1 cellular context compared by ENCODE assay signal in the genomic region with DNA sequence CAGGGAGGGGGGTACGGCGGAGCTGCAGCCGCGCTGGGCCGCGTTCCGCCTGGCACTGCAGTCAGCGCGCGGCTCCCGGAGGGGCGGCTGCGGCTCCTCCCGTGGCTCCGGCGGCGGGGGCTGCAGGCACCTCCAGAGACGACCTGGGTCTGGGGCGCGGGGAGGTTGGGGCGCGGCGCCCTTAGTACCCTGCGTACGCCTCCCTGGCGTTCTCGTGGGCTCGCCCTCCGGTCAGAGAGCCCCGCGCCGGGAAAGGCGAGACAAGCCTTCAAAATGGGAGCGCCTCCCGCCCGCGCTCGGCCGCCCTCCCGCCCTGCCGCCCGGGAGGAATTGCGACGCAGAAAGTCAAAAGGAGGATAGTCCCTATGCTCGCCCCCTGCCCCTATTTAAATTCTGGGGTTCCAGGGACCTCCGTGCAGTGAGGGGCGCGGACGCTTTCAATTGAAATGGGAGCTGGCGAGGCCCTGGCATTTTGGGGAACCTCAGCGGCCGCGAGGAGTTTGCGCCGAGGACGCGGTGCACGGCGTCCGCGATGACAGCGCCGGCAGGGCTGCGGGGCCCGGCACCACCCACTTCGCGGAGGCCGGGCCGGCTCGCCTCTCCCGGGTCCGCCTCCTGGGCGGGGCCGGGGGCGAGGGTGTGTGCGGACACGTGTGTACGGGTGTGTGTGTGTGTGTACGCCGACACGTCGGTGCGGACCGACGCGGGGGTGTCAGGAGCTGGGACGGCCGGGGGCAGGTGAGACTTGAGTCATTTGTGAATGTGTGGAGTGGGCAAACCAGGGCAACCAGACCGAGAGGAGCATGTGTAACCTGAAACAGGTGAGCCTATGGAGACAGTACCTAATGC.
TF ChIP-seq lines count a peak whose summit lies in the region.

No MANE protein-coding gene starts in this region.

TF ChIP-seq in HepG2, 621 proteins besides CTCF, POLR2A, EP300 and RAD21 (continued from another document and continues in another):
- no peak for TF ChIP-seq GLMP (CRISPR knock-in tag; IDR thresholded peaks at IDR 0.05; ENCODE audit: borderline replicate concordance)
- TF ChIP-seq GABPB1 (CRISPR knock-in tag; IDR thresholded peaks at IDR 0.05) = peak; percentile 47; the same call in 1 of the 2 replicates
- TF ChIP-seq GPBP1L1 (CRISPR knock-in tag; IDR thresholded peaks at IDR 0.05) = no peak
- TF ChIP-seq TGIF2 (CRISPR knock-in tag; IDR thresholded peaks at IDR 0.05) = 0 out of 2 replicates have a peak, but pooled peaks have one; percentile 45
- TF ChIP-seq, protein P1, sequence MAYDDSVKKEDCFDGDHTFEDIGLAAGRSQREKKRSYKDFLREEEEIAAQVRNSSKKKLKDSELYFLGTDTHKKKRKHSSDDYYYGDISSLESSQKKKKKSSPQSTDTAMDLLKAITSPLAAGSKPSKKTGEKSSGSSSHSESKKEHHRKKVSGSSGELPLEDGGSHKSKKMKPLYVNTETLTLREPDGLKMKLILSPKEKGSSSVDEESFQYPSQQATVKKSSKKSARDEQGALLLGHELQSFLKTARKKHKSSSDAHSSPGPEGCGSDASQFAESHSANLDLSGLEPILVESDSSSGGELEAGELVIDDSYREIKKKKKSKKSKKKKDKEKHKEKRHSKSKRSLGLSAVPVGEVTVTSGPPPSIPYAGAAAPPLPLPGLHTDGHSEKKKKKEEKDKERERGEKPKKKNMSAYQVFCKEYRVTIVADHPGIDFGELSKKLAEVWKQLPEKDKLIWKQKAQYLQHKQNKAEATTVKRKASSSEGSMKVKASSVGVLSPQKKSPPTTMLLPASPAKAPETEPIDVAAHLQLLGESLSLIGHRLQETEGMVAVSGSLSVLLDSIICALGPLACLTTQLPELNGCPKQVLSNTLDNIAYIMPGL (CRISPR knock-in tag; IDR thresholded peaks at IDR 0.05; ENCODE audit: borderline replicate concordance in 1 of 2, low read depth in 1 of 2) = peak in 1 of 2 experiments; percentile 41; a peak in 1 of 4 replicates
- TF ChIP-seq SUZ12 (IDR thresholded peaks at IDR 0.05; ENCODE audit: low read depth, low read length) = no peak
- TF ChIP-seq NAIF1 (CRISPR knock-in tag; IDR thresholded peaks at IDR 0.05; ENCODE audit: borderline replicate concordance) = 0 out of 2 replicates have a peak, but pooled peaks have one; percentile 23
- 0 out of 2 replicates have a peak, but pooled peaks have one; percentile 11 for TF ChIP-seq FOXA3 (CRISPR knock-in tag; IDR thresholded peaks at IDR 0.05)
- no peak for TF ChIP-seq MAZ (IDR thresholded peaks at IDR 0.05; ENCODE audit: borderline replicate concordance, low read depth, low read length)
- 0 out of 2 replicates have a peak, but pooled peaks have one; percentile 45 for TF ChIP-seq MAZ (CRISPR knock-in tag; IDR thresholded peaks at IDR 0.05; ENCODE audit: low read depth)
- no peak for TF ChIP-seq NONO (IDR thresholded peaks at IDR 0.05)
- 0 out of 2 replicates have a peak, but pooled peaks have one; percentile 47 for TF ChIP-seq NONO (CRISPR knock-in tag; conservative IDR thresholded peaks at IDR 0.05)
- TF ChIP-seq ZNF704 (CRISPR knock-in tag; IDR thresholded peaks at IDR 0.05; ENCODE audit: borderline replicate concordance) = peak; percentile 52; the same call in 1 of the 2 replicates
- no peak for TF ChIP-seq FOSL2 (CRISPR knock-in tag; IDR thresholded peaks at IDR 0.05)
- TF ChIP-seq HDAC2 (CRISPR knock-in tag; IDR thresholded peaks at IDR 0.05) = no peak; the same call in 1 of the 2 replicates
- TF ChIP-seq NFKB2 (CRISPR knock-in tag; IDR thresholded peaks at IDR 0.05; ENCODE audit: borderline replicate concordance) = peak; percentile 70; the same call in 1 of the 2 replicates
- TF ChIP-seq, protein P2, sequence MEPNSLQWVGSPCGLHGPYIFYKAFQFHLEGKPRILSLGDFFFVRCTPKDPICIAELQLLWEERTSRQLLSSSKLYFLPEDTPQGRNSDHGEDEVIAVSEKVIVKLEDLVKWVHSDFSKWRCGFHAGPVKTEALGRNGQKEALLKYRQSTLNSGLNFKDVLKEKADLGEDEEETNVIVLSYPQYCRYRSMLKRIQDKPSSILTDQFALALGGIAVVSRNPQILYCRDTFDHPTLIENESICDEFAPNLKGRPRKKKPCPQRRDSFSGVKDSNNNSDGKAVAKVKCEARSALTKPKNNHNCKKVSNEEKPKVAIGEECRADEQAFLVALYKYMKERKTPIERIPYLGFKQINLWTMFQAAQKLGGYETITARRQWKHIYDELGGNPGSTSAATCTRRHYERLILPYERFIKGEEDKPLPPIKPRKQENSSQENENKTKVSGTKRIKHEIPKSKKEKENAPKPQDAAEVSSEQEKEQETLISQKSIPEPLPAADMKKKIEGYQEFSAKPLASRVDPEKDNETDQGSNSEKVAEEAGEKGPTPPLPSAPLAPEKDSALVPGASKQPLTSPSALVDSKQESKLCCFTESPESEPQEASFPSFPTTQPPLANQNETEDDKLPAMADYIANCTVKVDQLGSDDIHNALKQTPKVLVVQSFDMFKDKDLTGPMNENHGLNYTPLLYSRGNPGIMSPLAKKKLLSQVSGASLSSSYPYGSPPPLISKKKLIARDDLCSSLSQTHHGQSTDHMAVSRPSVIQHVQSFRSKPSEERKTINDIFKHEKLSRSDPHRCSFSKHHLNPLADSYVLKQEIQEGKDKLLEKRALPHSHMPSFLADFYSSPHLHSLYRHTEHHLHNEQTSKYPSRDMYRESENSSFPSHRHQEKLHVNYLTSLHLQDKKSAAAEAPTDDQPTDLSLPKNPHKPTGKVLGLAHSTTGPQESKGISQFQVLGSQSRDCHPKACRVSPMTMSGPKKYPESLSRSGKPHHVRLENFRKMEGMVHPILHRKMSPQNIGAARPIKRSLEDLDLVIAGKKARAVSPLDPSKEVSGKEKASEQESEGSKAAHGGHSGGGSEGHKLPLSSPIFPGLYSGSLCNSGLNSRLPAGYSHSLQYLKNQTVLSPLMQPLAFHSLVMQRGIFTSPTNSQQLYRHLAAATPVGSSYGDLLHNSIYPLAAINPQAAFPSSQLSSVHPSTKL (CRISPR knock-in tag; IDR thresholded peaks at IDR 0.05) = no peak; the same call in 1 of the 2 replicates
- TF ChIP-seq ZNF121 (CRISPR knock-in tag; IDR thresholded peaks at IDR 0.05) = no peak
- 0 out of 2 replicates have a peak, but pooled peaks have one; percentile 18 for TF ChIP-seq ZNF574 (CRISPR knock-in tag; IDR thresholded peaks at IDR 0.05)
- TF ChIP-seq E2F2 (CRISPR knock-in tag; IDR thresholded peaks at IDR 0.05; ENCODE audit: borderline replicate concordance) = 0 out of 2 replicates have a peak, but pooled peaks have one; percentile 60
- peak; percentile 70; the same call in 1 of the 2 replicates for TF ChIP-seq ZNF20 (CRISPR knock-in tag; IDR thresholded peaks at IDR 0.05)
- no peak for TF ChIP-seq ZFP36 (IDR thresholded peaks at IDR 0.05; ENCODE audit: borderline replicate concordance, low read depth, low read length, partially characterized antibody)
- TF ChIP-seq, protein P3, sequence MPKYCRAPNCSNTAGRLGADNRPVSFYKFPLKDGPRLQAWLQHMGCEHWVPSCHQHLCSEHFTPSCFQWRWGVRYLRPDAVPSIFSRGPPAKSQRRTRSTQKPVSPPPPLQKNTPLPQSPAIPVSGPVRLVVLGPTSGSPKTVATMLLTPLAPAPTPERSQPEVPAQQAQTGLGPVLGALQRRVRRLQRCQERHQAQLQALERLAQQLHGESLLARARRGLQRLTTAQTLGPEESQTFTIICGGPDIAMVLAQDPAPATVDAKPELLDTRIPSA (CRISPR knock-in tag; IDR thresholded peaks at IDR 0.05; ENCODE audit: borderline replicate concordance) = 0 out of 2 replicates have a peak, but pooled peaks have one; percentile 51
- TF ChIP-seq RFX5 (IDR thresholded peaks at IDR 0.05; ENCODE audit: low read depth, low read length) = no peak
- peak; percentile 81 for TF ChIP-seq SP5 (CRISPR knock-in tag; IDR thresholded peaks at IDR 0.05; ENCODE audit: borderline replicate concordance, low read depth)
- peak; percentile 62; the same call in 1 of the 2 replicates for TF ChIP-seq MYC (CRISPR knock-in tag; IDR thresholded peaks at IDR 0.05; ENCODE audit: borderline replicate concordance)
- no peak for TF ChIP-seq ZUFSP (CRISPR knock-in tag; IDR thresholded peaks at IDR 0.05; ENCODE audit: borderline replicate concordance)
